9 cellular contexts compared by ENCODE assay signal in the genomic region with DNA sequence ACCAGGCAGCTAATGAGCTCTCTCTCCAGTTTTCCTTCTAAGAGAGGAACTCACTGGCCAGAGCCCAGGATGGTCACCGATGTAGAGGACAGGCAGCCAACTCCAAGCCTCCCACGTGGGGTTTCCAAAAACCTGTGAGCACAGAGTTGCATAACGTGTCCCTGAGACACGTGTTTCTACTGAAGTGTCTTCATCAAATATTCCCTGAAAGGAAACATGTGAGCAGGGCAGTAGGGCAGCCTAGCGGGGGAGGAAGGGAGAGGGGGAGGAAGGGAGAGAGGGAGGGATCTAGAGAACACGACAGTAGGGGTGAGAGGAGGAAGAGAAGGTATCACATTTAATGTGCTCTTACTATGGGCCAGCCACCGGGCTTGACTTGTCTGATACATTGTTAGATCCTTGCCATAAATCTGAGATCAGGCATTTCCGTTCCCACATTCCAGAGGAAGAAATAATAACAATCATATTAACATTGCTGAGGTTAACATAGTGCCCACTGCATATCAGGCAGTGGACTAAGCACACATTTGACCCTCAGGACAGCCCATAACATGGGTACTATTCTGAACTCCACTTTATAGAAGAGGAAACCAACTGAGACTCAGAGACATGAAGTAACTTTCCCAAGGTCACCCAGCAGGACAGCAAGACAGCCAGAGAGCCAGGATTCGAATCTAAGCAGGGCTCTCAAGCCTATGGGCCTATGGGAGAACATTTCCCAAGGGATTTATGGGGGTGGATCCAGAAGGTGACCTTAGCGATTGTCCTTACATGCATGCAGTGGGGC. TPM values are rescaled to one million over a fixed set of nuclear protein-coding genes. Genes with fewer than 3 reads are reported as not detected.
DNase-seq lines count a peak whose midpoint lies in the region; ATAC-seq, FAIRE-seq and TF ChIP-seq lines count a peak whose summit lies in the region.
"Had no signal": no experiment of that assay in that cellular context is flagged by ENCODE, and none has a peak within 500 bp of the region (broad histone marks: within the 10 kb centered on the region; RNA-seq: fewer than 3 reads in every experiment).

No MANE protein-coding gene starts in this region.

- H3K79me2 ChIP-seq in fibroblast of lung (ENCODE audit: control insufficient read depth, insufficient read depth, low read length): peaks cover 2% of the 10 kb centered on the region

- H3K4me3 ChIP-seq in BLaER1 (no peak overlapping the region), fibroblast of lung (replicated peaks in 1 of 4; ENCODE audit: control extremely low read depth in 1 of 4, insufficient read depth in 1 of 4, low read depth in 3 of 4, low read length in 4 of 4) (no peak overlapping the region)

- H3K4me2 ChIP-seq in BLaER1: peak overlapping the region; percentile 12; the same call in 1 of the 2 replicates
- peak overlapping the region; percentile 58 for H3K4me2 ChIP-seq in fibroblast of lung (ENCODE audit: extremely low read depth, insufficient read depth, low read length)

- peak overlapping the region; percentile 32 for H2AFZ ChIP-seq in fibroblast of lung (ENCODE audit: low read length)

- 0 out of 2 replicates have a peak, but pooled peaks cover under 1% of the 10 kb centered on the region for H4K20me1 ChIP-seq in BLaER1
- no peaks in the 10 kb centered on the region for H4K20me1 ChIP-seq in fibroblast of lung (ENCODE audit: control insufficient read depth, extremely low read depth, insufficient read depth, low read length)

- H3K9me3 ChIP-seq in BLaER1 (no peaks in the 10 kb centered on the region), fibroblast of lung (ENCODE audit: control insufficient read depth, insufficient read depth, low read depth, low read length) (no peaks in the 10 kb centered on the region)

- ATAC-seq in HG03097 (IDR thresholded peaks at IDR 0.05; ENCODE audit: low FRiP score, unreplicated experiment) (no peak), HG03469 (IDR thresholded peaks at IDR 0.05; ENCODE audit: unreplicated experiment) (no peak)

- H3K27ac ChIP-seq in BLaER1 (no peak overlapping the region), fibroblast of lung (ENCODE audit: insufficient read depth, low read length) (peak overlapping the region; percentile 68)

- H3K27me3 ChIP-seq in BLaER1 (no peaks in the 10 kb centered on the region), fibroblast of lung (ENCODE audit: control insufficient read depth, insufficient read depth, low read length) (no peaks in the 10 kb centered on the region)

- H3K36me3 ChIP-seq in BLaER1 (no peaks in the 10 kb centered on the region), fibroblast of lung (ENCODE audit: control insufficient read depth, insufficient read depth, low read length) (no peaks in the 10 kb centered on the region)

- TF ChIP-seq CTCF in fibroblast of lung (conservative IDR thresholded peaks at IDR 0.05 in 1 of 2, IDR thresholded peaks at IDR 0.05 in 1 of 2; ENCODE audit: low read depth in 1 of 2, low read length in 2 of 2): no peak

- no peak overlapping the region for H3K9ac ChIP-seq in BLaER1
- no peak overlapping the region for H3K9ac ChIP-seq in fibroblast of lung (ENCODE audit: insufficient read depth, low read length)

- peak; percentile 74 to 81 for DNase-seq in fibroblast of lung (ENCODE audit: low read depth in 2 of 2)
- DNase-seq in occipital lobe (lab: John Stamatoyannopoulos, UW): peak; percentile 68
- DNase-seq in NCI-H2171 (lab: John Stamatoyannopoulos, UW): no peak
- no peak for DNase-seq in GM19239 (ENCODE audit: insufficient read length, low spot score)

- FAIRE-seq in GM19239 (lab: Jason Lieb, UNC): no peak
- FAIRE-seq: GM18507 had no signal

- H3K4me1 ChIP-seq in BLaER1 (peaks cover 33% of the 10 kb centered on the region), fibroblast of lung (ENCODE audit: control insufficient read depth, extremely low read depth, insufficient read depth, low read length) (peaks cover 34% of the 10 kb centered on the region)

TF ChIP-seq in PFSK-1, 5 proteins besides CTCF, POLR2A, EP300 and RAD21:
- TF ChIP-seq FOXP2 (optimal IDR thresholded peaks at IDR 0.05; ENCODE audit: borderline replicate concordance, extremely low read depth, extremely low read length, insufficient read depth) (no peak), TAF1 (IDR thresholded peaks at IDR 0.05; ENCODE audit: borderline replicate concordance, insufficient read depth, low read length) (no peak), POLR2AphosphoS5 (IDR thresholded peaks at IDR 0.05; ENCODE audit: low read depth, low read length) (peak; percentile 16; the same call in 1 of the 2 replicates), SIN3A (IDR thresholded peaks at IDR 0.05; ENCODE audit: borderline replicate concordance, insufficient read depth, low read length) (peak; percentile 29; the same call in 1 of the 2 replicates)
- TF ChIP-seq, protein P1, sequence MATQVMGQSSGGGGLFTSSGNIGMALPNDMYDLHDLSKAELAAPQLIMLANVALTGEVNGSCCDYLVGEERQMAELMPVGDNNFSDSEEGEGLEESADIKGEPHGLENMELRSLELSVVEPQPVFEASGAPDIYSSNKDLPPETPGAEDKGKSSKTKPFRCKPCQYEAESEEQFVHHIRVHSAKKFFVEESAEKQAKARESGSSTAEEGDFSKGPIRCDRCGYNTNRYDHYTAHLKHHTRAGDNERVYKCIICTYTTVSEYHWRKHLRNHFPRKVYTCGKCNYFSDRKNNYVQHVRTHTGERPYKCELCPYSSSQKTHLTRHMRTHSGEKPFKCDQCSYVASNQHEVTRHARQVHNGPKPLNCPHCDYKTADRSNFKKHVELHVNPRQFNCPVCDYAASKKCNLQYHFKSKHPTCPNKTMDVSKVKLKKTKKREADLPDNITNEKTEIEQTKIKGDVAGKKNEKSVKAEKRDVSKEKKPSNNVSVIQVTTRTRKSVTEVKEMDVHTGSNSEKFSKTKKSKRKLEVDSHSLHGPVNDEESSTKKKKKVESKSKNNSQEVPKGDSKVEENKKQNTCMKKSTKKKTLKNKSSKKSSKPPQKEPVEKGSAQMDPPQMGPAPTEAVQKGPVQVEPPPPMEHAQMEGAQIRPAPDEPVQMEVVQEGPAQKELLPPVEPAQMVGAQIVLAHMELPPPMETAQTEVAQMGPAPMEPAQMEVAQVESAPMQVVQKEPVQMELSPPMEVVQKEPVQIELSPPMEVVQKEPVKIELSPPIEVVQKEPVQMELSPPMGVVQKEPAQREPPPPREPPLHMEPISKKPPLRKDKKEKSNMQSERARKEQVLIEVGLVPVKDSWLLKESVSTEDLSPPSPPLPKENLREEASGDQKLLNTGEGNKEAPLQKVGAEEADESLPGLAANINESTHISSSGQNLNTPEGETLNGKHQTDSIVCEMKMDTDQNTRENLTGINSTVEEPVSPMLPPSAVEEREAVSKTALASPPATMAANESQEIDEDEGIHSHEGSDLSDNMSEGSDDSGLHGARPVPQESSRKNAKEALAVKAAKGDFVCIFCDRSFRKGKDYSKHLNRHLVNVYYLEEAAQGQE (IDR thresholded peaks at IDR 0.05; ENCODE audit: insufficient read depth in 1 of 2, low read depth in 2 of 2, low read length in 2 of 2): no peak

RNA-seq across cellular contexts. Expression of a gene that starts 4.5 kb away (rescaled TPM):
- polyA plus RNA-seq in PFSK-1 (2012; ENCODE audit: insufficient read length, low read depth): 30.5 TPM
- total RNA-seq in fibroblast of lung (20.0 and 20.5 TPM in 2 replicates), occipital lobe (23.4 TPM)
- 21.9 and 23.4 TPM in 2 replicates for polyA plus RNA-seq in fibroblast of lung
- polyA plus RNA-seq in fibroblast of lung (2012): 17.7 and 18.4 TPM in 2 replicates
- 77.0 and 135 TPM in 2 replicates for polyA minus RNA-seq in fibroblast of lung (ENCODE audit: low replicate concordance)

RNA-seq across cellular contexts. Expression of a gene that starts 10.3 kb away (rescaled TPM):
- 0.59 TPM for polyA plus RNA-seq in PFSK-1 (2012; ENCODE audit: insufficient read length, low read depth)
- total RNA-seq in fibroblast of lung: 142 and 175 TPM in 2 replicates
- polyA plus RNA-seq in fibroblast of lung: 226 and 312 TPM in 2 replicates
- 220 and 326 TPM in 2 replicates for polyA plus RNA-seq in fibroblast of lung (2012)
- polyA minus RNA-seq in fibroblast of lung (ENCODE audit: low replicate concordance): 291 and 339 TPM in 2 replicates
- 1.9 TPM for total RNA-seq in occipital lobe

RNA-seq across cellular contexts. Expression of a gene that starts 19.6 kb away (rescaled TPM):
- polyA plus RNA-seq in PFSK-1 (2012; ENCODE audit: insufficient read length, low read depth): 0.69 TPM
- total RNA-seq in fibroblast of lung (under 0.01 TPM in 1 of 2 replicates, not detected in the other), occipital lobe (not detected)
- polyA plus RNA-seq in fibroblast of lung: 0.14 TPM in 1 of 2 replicates, not detected in the other
- polyA plus RNA-seq in fibroblast of lung (2012): 0.25 and 0.83 TPM in 2 replicates
- polyA minus RNA-seq in fibroblast of lung (ENCODE audit: low replicate concordance): 0.16 TPM in 1 of 2 replicates, not detected in the other

RNA-seq across cellular contexts. Expression of a gene that starts 49.6 kb away (rescaled TPM):
- 3.4 TPM for polyA plus RNA-seq in PFSK-1 (2012; ENCODE audit: insufficient read length, low read depth)
- total RNA-seq in fibroblast of lung (3.9 and 4.8 TPM in 2 replicates), occipital lobe (5.9 TPM)
- polyA plus RNA-seq in fibroblast of lung: 28.1 and 51.8 TPM in 2 replicates
- 22.2 and 39.9 TPM in 2 replicates for polyA plus RNA-seq in fibroblast of lung (2012)
- 11.9 and 54.0 TPM in 2 replicates for polyA minus RNA-seq in fibroblast of lung (ENCODE audit: low replicate concordance)

RNA-seq across cellular contexts. Expression of a gene that starts 50.4 kb away (rescaled TPM):
- polyA plus RNA-seq in PFSK-1 (2012; ENCODE audit: insufficient read length, low read depth): not detected
- under 0.01 TPM in 2 replicates for total RNA-seq in fibroblast of lung
- 0.02 and 0.06 TPM in 2 replicates for polyA plus RNA-seq in fibroblast of lung
- polyA plus RNA-seq in fibroblast of lung (2012): not detected in 2 replicates
- polyA minus RNA-seq in fibroblast of lung (ENCODE audit: low replicate concordance): not detected in 2 replicates
- not detected for total RNA-seq in occipital lobe

Comparison
In these comparisons a context has a peak if more than half of its experiments do, and no peak if none do; other contexts are left out.
1. DNase-seq: peak in fibroblast of lung (2 of 2) and occipital lobe (single experiment); none in NCI-H2171 (single experiment) and GM19239 (single experiment).
2. RNA of a gene that starts 10.3 kb away (total RNA-seq): 142 to 175 TPM in fibroblast of lung; 1.9 TPM in occipital lobe (single experiment); every median in the first group is over 10 times any median in the second.